8 cellular contexts compared by ENCODE assay signal in genomic region chr4:26459054-26459755, GRCh38. TPM values are rescaled to one million over a fixed set of nuclear protein-coding genes. Genes with fewer than 3 reads are reported as not detected.
DNase-seq lines count a peak whose midpoint lies in the region; ATAC-seq, FAIRE-seq and TF ChIP-seq lines count a peak whose summit lies in the region.

No MANE protein-coding gene starts in this region.

- RAD21 ChIA-PET in GM12878 (lab: Charles Lee; ENCODE audit: unreplicated experiment), result interaction anchor here (0.9 to 1.3 kb wide), 3 partner anchors 43 to 429 kb away, joined by 3 to 5 read pairs (median 3); no protein-coding TSS in a partner anchor

- BruUV-seq in GM12878 (replicated peaks; lab: Mats Ljungman, UMichigan), result no TSS peak

- CTCF ChIA-PET in GM12878 (lab: Yijun Ruan, JAX), result interaction anchor here (0.6 to 7.1 kb wide), 10 partner anchors 32 to 549 kb away, joined by 3 to 78 read pairs (median 4); no protein-coding TSS in a partner anchor

- DNase-seq in GM04503 (ENCODE audit: low read depth) (peak; percentile 17), NCI-H526 (lab: John Stamatoyannopoulos, UW) (peak; percentile 18 to 70), GM12878 (ENCODE audit: low read depth, low spot score) (peak; percentile 26), inferior parietal cortex (ENCODE audit: extremely low spot score) (peak; percentile 40), superior temporal gyrus (ENCODE audit: extremely low spot score) (peak; percentile 60)
- DNase-seq in stimulated activated CD8-positive, alpha-beta memory T cell treated with anti-CD3 and anti-CD28 coated beads, Interleukin-4, amount 100 ng/mL, for 48 hours, result no peak

- WGBS in GM12878 (ENCODE audit: insufficient coverage, insufficient replicate concordance, low lambda C conversion rate, missing lambda C conversion rate), result 15% methylated on average over 19 of the region's 19 CpGs

- H3K36me3 ChIP-seq in ACC112 (ENCODE audit: insufficient read depth, low read length) (no peaks in the 10 kb centered on the region), GM12878 (ENCODE audit: control insufficient read depth in 2 of 2, insufficient read depth in 2 of 2, low read length in 1 of 2) (no peaks in the 10 kb centered on the region)

- no peaks in the 10 kb centered on the region for H4K20me1 ChIP-seq in GM12878 (ENCODE audit: control insufficient read depth, insufficient read depth)

- ATAC-seq in HG02884 (IDR thresholded peaks at IDR 0.05; ENCODE audit: unreplicated experiment) (peak; percentile 90), GM12878 (peak; percentile 90)

- in situ Hi-C loops in GM12878 (cut with MboI), result loop anchor here (5.0 kb wide), 1 partner anchor 548 kb away; no protein-coding TSS in a partner anchor

- no peak overlapping the region for H3K27ac ChIP-seq in ACC112 (ENCODE audit: low read depth, low read length)
- no peak overlapping the region for H3K27ac ChIP-seq in GM12878 (ENCODE audit: control insufficient read depth, insufficient read depth)

- TF ChIP-seq RAD21 in GM12878 (IDR thresholded peaks at IDR 0.05; ENCODE audit: insufficient read depth, low read depth, low read length), result peak; percentile 76

- POLR2A ChIA-PET in GM12878 (lab: Charles Lee), result no interaction called here

- no peak overlapping the region for H3K9ac ChIP-seq in GM12878 (ENCODE audit: control insufficient read depth, insufficient read depth, low read length)

- SMC1A ChIA-PET in GM12878 (lab: Charles Lee; ENCODE audit: uncharacterized antibody, unreplicated experiment), result interaction anchor here (0.6 to 1.5 kb wide), 5 partner anchors 204 to 550 kb away, joined by 3 to 6 read pairs (median 4); no protein-coding TSS in a partner anchor

- H3K4me1 ChIP-seq in ACC112 (ENCODE audit: control insufficient read depth, insufficient read depth, low read length, unreplicated experiment), result peaks cover 6% of the 10 kb centered on the region
- H3K4me1 ChIP-seq in GM12878 (ENCODE audit: control insufficient read depth, insufficient read depth, low read length), result no peaks in the 10 kb centered on the region; the same call in 1 of the 2 replicates

- H3K4me3 ChIP-seq in ACC112 (ENCODE audit: low read depth, low read length), result peak overlapping the region; percentile 48
- H3K4me3 ChIP-seq in GM12878, result no peak overlapping the region

- TF ChIP-seq POLR2A in GM12878 (IDR thresholded peaks at IDR 0.05; ENCODE audit: low read depth, low read length), result no peak

- H3K9me3 ChIP-seq in GM12878 (replicated peaks; ENCODE audit: control insufficient read depth, insufficient read depth, low read length), result no peaks in the 10 kb centered on the region

- H3K79me2 ChIP-seq in ACC112 (ENCODE audit: control insufficient read depth, insufficient read depth, low read length, unreplicated experiment) (no peaks in the 10 kb centered on the region), GM12878 (ENCODE audit: control insufficient read depth, insufficient read depth, low read length) (no peaks in the 10 kb centered on the region)

- peak overlapping the region; percentile 80 for H2AFZ ChIP-seq in ACC112 (ENCODE audit: low read length, unreplicated experiment)
- H2AFZ ChIP-seq in GM12878 (ENCODE audit: control insufficient read depth, low read depth, low read length), result no peak overlapping the region

- intact Hi-C loops in GM12878 (cut with micrococcal nuclease; ENCODE audit: unreplicated experiment), result loop anchor here (2.0 to 5.0 kb wide), 3 partner anchors 262 to 552 kb away; partner anchors contain the start of gene STIM2

- no peak overlapping the region for H3K4me2 ChIP-seq in GM12878 (ENCODE audit: control insufficient read depth, insufficient read depth)

- no peak for TF ChIP-seq EP300 in GM12878 (IDR thresholded peaks at IDR 0.05; ENCODE audit: borderline replicate concordance in 1 of 2, control insufficient read depth in 1 of 2, low read depth in 2 of 2, low read length in 2 of 2)

- H3K27me3 ChIP-seq in ACC112 (ENCODE audit: insufficient read depth, low read length) (no peaks in the 10 kb centered on the region), GM12878 (replicated peaks in 1 of 2; ENCODE audit: control insufficient read depth in 2 of 2, insufficient read depth in 2 of 2, low read length in 1 of 2) (no peaks in the 10 kb centered on the region)

- no peak for FAIRE-seq in GM12878 (lab: Jason Lieb, UNC)

- TF ChIP-seq CTCF in GM12878 (IDR thresholded peaks at IDR 0.05 in 2 of 3, conservative IDR thresholded peaks at IDR 0.05 in 1 of 3; ENCODE audit: control insufficient read depth in 2 of 3, extremely low read depth in 1 of 3, insufficient read depth in 1 of 3, low read depth in 3 of 3, low read length in 3 of 3), result peak; percentile 53 to 65 (median 59); a peak in 5 of 6 replicates

TF ChIP-seq in GM12878, 131 proteins besides CTCF, POLR2A, EP300 and RAD21:
- TF ChIP-seq SMC3 (IDR thresholded peaks at IDR 0.05; ENCODE audit: borderline replicate concordance, low read length), result peak; percentile 72; the same call in 1 of the 2 replicates
- TF ChIP-seq EZH2 (IDR thresholded peaks at IDR 0.05; ENCODE audit: borderline replicate concordance, control insufficient read depth, low read depth, low read length), result no peak
- no peak for TF ChIP-seq ZBED1 (IDR thresholded peaks at IDR 0.05; ENCODE audit: borderline replicate concordance)
- no peak for TF ChIP-seq BCL3 (IDR thresholded peaks at IDR 0.05; ENCODE audit: borderline replicate concordance, insufficient read depth, low read depth, low read length, poor library complexity, severe bottlenecking)
- TF ChIP-seq MAX (IDR thresholded peaks at IDR 0.05; ENCODE audit: low read depth, low read length), result no peak
- TF ChIP-seq SPI1 (IDR thresholded peaks at IDR 0.05; ENCODE audit: borderline replicate concordance, insufficient read depth, low read depth, low read length), result no peak

RNA-seq across cellular contexts. Expression of gene CCKAR, which starts 31.1 kb away (rescaled TPM):
- total RNA-seq in GM12878 (2013; cell fraction: nucleolus; rRNA removed), result not detected in 2 replicates
- total RNA-seq in GM12878 (2014; rRNA removed) (not detected in 2 replicates), GM12878 (2014; rRNA removed; fragmentation: Illumina TruSeq; extraction: Trizol) (not detected in 2 replicates), GM12878 (2021) (not detected in 2 replicates)
- polyA plus RNA-seq in GM12878 (2011; ENCODE audit: low read depth), result not detected
- polyA plus RNA-seq in GM12878 (2011; rRNA removed) (not detected in 2 replicates), GM12878 (2014; fragmentation: Illumina TruSeq; extraction: Trizol) (not detected in 2 replicates), GM12878 (2014; fragmentation: Nextera tagmentation; extraction: Ambion mirVana) (not detected), GM12878 (2014; rRNA removed) (not detected in 2 replicates), GM12878 (2016; fragmentation: Nextera tagmentation; extraction: Ambion mirVana) (not detected)
- not detected in 2 replicates for polyA plus RNA-seq in GM12878 (2011; cell fraction: cytosol; rRNA removed)
- polyA plus RNA-seq in GM12878 (2011; cell fraction: nucleus; rRNA removed), result not detected in 2 replicates
- polyA plus RNA-seq in GM12878 (2012), result not detected in 2 replicates
- polyA minus RNA-seq in GM12878 (2011; rRNA and poly(A)+ RNA removed), result not detected in 2 replicates
- not detected in 2 replicates for polyA minus RNA-seq in GM12878 (2011; cell fraction: cytosol; rRNA and poly(A)+ RNA removed)
- polyA minus RNA-seq in GM12878 (2011; cell fraction: nucleus; rRNA and poly(A)+ RNA removed), result not detected in 2 replicates
